Comparison of ENCODE assay signal across 10 cellular contexts in genomic region chr5:115297043-115297442, GRCh38. TPM values are rescaled to one million over a fixed set of nuclear protein-coding genes. Genes with fewer than 3 reads are reported as not detected.
DNase-seq lines count a peak whose midpoint lies in the region; ATAC-seq and TF ChIP-seq lines count a peak whose summit lies in the region.
"Had no signal": no experiment of that assay in that cellular context is flagged by ENCODE, and none has a peak within 500 bp of the region (broad histone marks: within the 10 kb centered on the region; RNA-seq: fewer than 3 reads in every experiment).

No MANE protein-coding gene starts in this region.

- no peak overlapping the region for H3K27ac Mint-ChIP-seq in naive thymus-derived CD8-positive, alpha-beta T cell
- no peak overlapping the region for H3K27ac Mint-ChIP-seq in activated CD4-positive, alpha-beta memory T cell treated with anti-CD3 and anti-CD28 coated beads for 36 hours
- H3K27ac Mint-ChIP-seq: stimulated activated naive B cell treated with anti-CD40 and anti-IgM and Interleukin-4, amounts not matched to agents 10 μg/mL and 1 μg/mL and 100 μg/mL, for 72 hours had no signal

- ATAC-seq in naive thymus-derived CD8-positive, alpha-beta T cell = no peak
- no peak for ATAC-seq in GM19452 (IDR thresholded peaks at IDR 0.05; ENCODE audit: unreplicated experiment)
- no peak for ATAC-seq in left lung
- ATAC-seq in GM19395 (IDR thresholded peaks at IDR 0.05; ENCODE audit: unreplicated experiment) = no peak

- H3K4me3 Mint-ChIP-seq in naive thymus-derived CD8-positive, alpha-beta T cell = peak overlapping the region in 9 of 10 donors; percentile 28 to 95 (median 51)
- H3K4me3 Mint-ChIP-seq in activated CD4-positive, alpha-beta memory T cell treated with anti-CD3 and anti-CD28 coated beads for 36 hours = no peak overlapping the region

- intact Hi-C loops in activated CD4-positive, alpha-beta memory T cell treated with anti-CD3 and anti-CD28 coated beads for 36 hours (cut with micrococcal nuclease) = loop anchor here (2.0 kb wide), 1 partner anchor 330 kb away; the partner anchor contains the start of gene TMED7
- intact Hi-C loops in left lung (cut with DNase I) = no loop called here

- H3K27ac ChIP-seq in HUES48 (ENCODE audit: low read depth, low read length) (no peak overlapping the region), left lung (no peak overlapping the region)

- TF ChIP-seq CTCF in AG10803 (conservative IDR thresholded peaks at IDR 0.05; ENCODE audit: low read length) (no peak), cardiac fibroblast (IDR thresholded peaks at IDR 0.05; ENCODE audit: low read depth, low read length) (no peak), left lung (IDR thresholded peaks at IDR 0.05) (no peak)

- no peaks in the 10 kb centered on the region for H3K9me3 ChIP-seq in HUES48 (ENCODE audit: control insufficient read depth, insufficient read depth, low read length)
- H3K9me3 ChIP-seq in left lung = no peaks in the 10 kb centered on the region

- H3K4me3 ChIP-seq in AG10803 (ENCODE audit: low read length) (peak overlapping the region; percentile 41), HUES48 (ENCODE audit: low read depth, low read length) (0 out of 2 replicates have a peak overlapping the region, but pooled peaks have one; percentile 43), cardiac fibroblast (replicated peaks in 1 of 2; ENCODE audit: low read depth in 2 of 2, low read length in 2 of 2) (peak overlapping the region in 1 of 2 donors; percentile 32), left lung (peak overlapping the region in 1 of 2 donors; percentile 69)

- H3K27me3 ChIP-seq in HUES48 (ENCODE audit: control insufficient read depth, insufficient read depth, low read length) (no peaks in the 10 kb centered on the region), left lung (no peaks in the 10 kb centered on the region)

- peaks cover 0 to 9% (median 0%) of the 10 kb centered on the region in 5 donors for H3K27me3 Mint-ChIP-seq in naive thymus-derived CD8-positive, alpha-beta T cell
- peaks cover 8% of the 10 kb centered on the region for H3K27me3 Mint-ChIP-seq in activated CD4-positive, alpha-beta memory T cell treated with anti-CD3 and anti-CD28 coated beads for 36 hours
- H3K27me3 Mint-ChIP-seq: stimulated activated naive B cell treated with anti-CD40 and anti-IgM and Interleukin-4, amounts not matched to agents 10 μg/mL and 1 μg/mL and 100 μg/mL, for 72 hours had no signal

- CTCF ChIA-PET in activated CD4-positive, alpha-beta memory T cell treated with anti-CD3 and anti-CD28 coated beads for 36 hours (lab: Charles Lee) = interaction anchor here (0.9 kb wide), 1 partner anchor 12 kb away, joined by 4 read pairs; no protein-coding TSS in a partner anchor

- POLR2A ChIA-PET in naive thymus-derived CD8-positive, alpha-beta T cell (lab: Charles Lee) = interaction anchor here (1.2 to 1.6 kb wide), 2 partner anchors 544 to 788 kb away, joined by 4 to 5 read pairs; partner anchors contain the start of genes AP3S1, ATG12 and COMMD10
- POLR2A ChIA-PET in activated CD4-positive, alpha-beta memory T cell treated with anti-CD3 and anti-CD28 coated beads for 36 hours (lab: Charles Lee) = interaction anchor here (1.3 to 2.1 kb wide), 2 partner anchors 247 to 328 kb away, joined by 6 to 8 read pairs; partner anchors contain the start of gene FEM1C

- no peak overlapping the region for H3K9ac ChIP-seq in HUES48 (ENCODE audit: low read depth, low read length)

- H3K36me3 ChIP-seq in HUES48 (ENCODE audit: control insufficient read depth, insufficient read depth, low read length) = no peaks in the 10 kb centered on the region
- H3K36me3 ChIP-seq in left lung = no peaks in the 10 kb centered on the region

- peaks cover 0 to 11% (median 5%) of the 10 kb centered on the region in 3 donors for H3K36me3 Mint-ChIP-seq in naive thymus-derived CD8-positive, alpha-beta T cell
- H3K36me3 Mint-ChIP-seq in activated CD4-positive, alpha-beta memory T cell treated with anti-CD3 and anti-CD28 coated beads for 36 hours = peaks cover 4% of the 10 kb centered on the region

- H3K9me3 Mint-ChIP-seq in naive thymus-derived CD8-positive, alpha-beta T cell = peaks cover 0 to 10% (median 3%) of the 10 kb centered on the region in 9 donors
- H3K9me3 Mint-ChIP-seq in activated CD4-positive, alpha-beta memory T cell treated with anti-CD3 and anti-CD28 coated beads for 36 hours = peaks cover 6% of the 10 kb centered on the region

- peak; percentile 44 for DNase-seq in AG10803 (ENCODE audit: low read depth)
- peak; percentile 33 to 34 for DNase-seq in cardiac fibroblast (ENCODE audit: low read depth in 2 of 2)
- DNase-seq in naive thymus-derived CD8-positive, alpha-beta T cell = no peak
- no peak for DNase-seq in activated CD4-positive, alpha-beta memory T cell treated with anti-CD3 and anti-CD28 coated beads for 36 hours
- DNase-seq in left lung = no peak
- DNase-seq: NK-92 treated with Interleukin-12 subunit alpha and Interleukin-12 subunit beta, amount 100 ng/mL, for 24 hours had no signal

- H3K4me1 Mint-ChIP-seq in naive thymus-derived CD8-positive, alpha-beta T cell = peaks cover 3 to 27% (median 12%) of the 10 kb centered on the region in 4 donors
- H3K4me1 Mint-ChIP-seq in activated CD4-positive, alpha-beta memory T cell treated with anti-CD3 and anti-CD28 coated beads for 36 hours (ENCODE audit: low read depth) = peaks cover 7% of the 10 kb centered on the region

- H3K4me1 ChIP-seq in HUES48 (ENCODE audit: control insufficient read depth, insufficient read depth, low read length) = no peaks in the 10 kb centered on the region
- peaks cover 0 to 11% of the 10 kb centered on the region in 2 donors for H3K4me1 ChIP-seq in left lung

RNA-seq across cellular contexts. Expression of gene CCDC112, which starts 0.6 kb away (rescaled TPM):
- total RNA-seq in naive thymus-derived CD8-positive, alpha-beta T cell = 1 to 10 TPM; 6.5 to 7.5 TPM
- polyA plus RNA-seq in naive thymus-derived CD8-positive, alpha-beta T cell = 1 to 10 TPM; 2.8 to 4.5 (median 4.3) TPM
- total RNA-seq in activated CD4-positive, alpha-beta memory T cell treated with anti-CD3 and anti-CD28 coated beads for 36 hours = 1 to 10 TPM; 1.7 to 1.8 TPM
- 1 to 10 TPM; 6.0 to 6.6 TPM for total RNA-seq in left lung

RNA-seq across cellular contexts. Expression of gene PGGT1B, which starts 34.4 kb away (rescaled TPM):
- 10 to 100 TPM; 36.4 to 42.6 TPM for total RNA-seq in naive thymus-derived CD8-positive, alpha-beta T cell
- polyA plus RNA-seq in naive thymus-derived CD8-positive, alpha-beta T cell = 10 to 100 TPM in 2 of 3 donors, 1 to 10 TPM in 1; 7.1 to 17.4 (median 10.8) TPM
- 10 to 100 TPM; 38.7 TPM for total RNA-seq in activated CD4-positive, alpha-beta memory T cell treated with anti-CD3 and anti-CD28 coated beads for 36 hours
- 10 to 100 TPM; 42.7 to 46.5 TPM for total RNA-seq in left lung

Comparison
In these comparisons a context has a peak if more than half of its experiments do, and no peak if none do; other contexts are left out.
1. DNase-seq: peak in AG10803 (single experiment) and cardiac fibroblast (2 of 2); none in naive thymus-derived CD8-positive, alpha-beta T cell (0 of 10), activated CD4-positive, alpha-beta memory T cell treated with anti-CD3 and anti-CD28 coated beads for 36 hours (single experiment) and left lung (0 of 2).